In genomic region chr11:43718373-43718772, GRCh38 we compare ENCODE assay signal across 28 cellular contexts.
"Had no signal": no experiment of that assay in that cellular context is flagged by ENCODE, and none has a peak within 500 bp of the region (broad histone marks: within the 10 kb centered on the region; RNA-seq: fewer than 3 reads in every experiment).

No MANE protein-coding gene starts in this region.

- H3K36me3 Mint-ChIP-seq: natural killer cell; stimulated activated effector memory CD8-positive, alpha-beta T cell treated with anti-CD3 and anti-CD28 coated beads, Interleukin-12 subunit alpha, Interleukin-12 subunit beta, amount 100 ng/mL, for 72 hours had no signal

- H3K4me2 ChIP-seq: neural progenitor cell had no signal

- H3K4me1 ChIP-seq: neural progenitor cell, parathyroid adenoma, thyroid gland, tibial nerve, upper lobe of right lung, uterus had no signal

- DNase-seq: natural killer cell; occipital lobe; ovary; posterior cingulate gyrus; psoas muscle; right cardiac atrium; right lobe of liver; sigmoid colon; small intestine; stimulated activated CD4-positive, alpha-beta T cell treated with anti-CD3 and anti-CD28 coated beads, Interleukin-15, amount 100 ng/mL, for 24 hours; stimulated activated CD4-positive, alpha-beta T cell treated with anti-CD3 and anti-CD28 coated beads, Interleukin-2, amount 100 ng/mL, for 24 hours; stimulated activated CD4-positive, alpha-beta T cell treated with anti-CD3 and anti-CD28 coated beads, Interleukin-2, amount 100 ng/mL, for 48 hours; stimulated activated CD4-positive, alpha-beta T cell treated with anti-CD3 and anti-CD28 coated beads, Interleukin-4, amount 100 ng/mL, for 24 hours; stimulated activated naive B cell treated with anti-CD40 and anti-IgM and Interleukin-4, amounts not matched to agents 10 μg/mL and 1 μg/mL and 100 μg/mL, for 72 hours; stimulated activated naive CD4-positive, alpha-beta T cell treated with Interleukin-2 at 50 U/mL for 16 hours; stomach; thyroid gland; upper lobe of right lung; uterus had no signal

- H3K27me3 Mint-ChIP-seq: progenitor cell of endocrine pancreas; stimulated activated naive B cell treated with anti-CD40 and anti-IgM and Interleukin-4, amounts not matched to agents 10 μg/mL and 1 μg/mL and 100 μg/mL, for 72 hours; stimulated activated naive CD8-positive, alpha-beta T cell treated with anti-CD3 and anti-CD28 coated beads, Interleukin-15, Interleukin-2, amounts not matched to agents 100 ng/mL and 50 ng/mL, for 24 hours; type B pancreatic cell had no signal

- H3K4me1 Mint-ChIP-seq: nephron; neural progenitor cell; stimulated activated effector memory CD8-positive, alpha-beta T cell treated with anti-CD3 and anti-CD28 coated beads, Interleukin-12 subunit alpha, Interleukin-12 subunit beta, amount 100 ng/mL, for 72 hours had no signal

- FAIRE-seq: small intestine had no signal

- H3K27me3 ChIP-seq: neural progenitor cell, ovary, right lobe of liver, sigmoid colon, stomach, thyroid gland, tibial nerve, upper lobe of right lung, uterus had no signal

- H2AFZ ChIP-seq: neural progenitor cell, parathyroid adenoma had no signal

- H3K9ac ChIP-seq: neural progenitor cell, parathyroid adenoma had no signal

- H3K27ac Mint-ChIP-seq: natural killer cell; nephron; neural progenitor cell; progenitor cell of endocrine pancreas; stimulated activated effector memory CD8-positive, alpha-beta T cell treated with anti-CD3 and anti-CD28 coated beads, Interleukin-12 subunit alpha, Interleukin-12 subunit beta, amount 100 ng/mL, for 72 hours; stimulated activated naive CD8-positive, alpha-beta T cell treated with anti-CD3 and anti-CD28 coated beads, Interleukin-15, Interleukin-2, amounts not matched to agents 100 ng/mL and 50 ng/mL, for 24 hours; type B pancreatic cell had no signal

- H3K36me3 ChIP-seq: neural progenitor cell, ovary, right lobe of liver, sigmoid colon, thoracic aorta, thyroid gland, upper lobe of right lung, uterus had no signal

- ATAC-seq: natural killer cell; psoas muscle; right cardiac atrium; right lobe of liver; stimulated activated effector memory CD8-positive, alpha-beta T cell treated with anti-CD3 and anti-CD28 coated beads, Interleukin-12 subunit alpha, Interleukin-12 subunit beta, amount 100 ng/mL, for 72 hours; stimulated activated naive B cell treated with anti-CD40 and anti-IgM and Interleukin-4, amounts not matched to agents 10 μg/mL and 1 μg/mL and 100 μg/mL, for 72 hours; upper lobe of right lung had no signal

- H3K9me3 Mint-ChIP-seq: natural killer cell; stimulated activated effector memory CD8-positive, alpha-beta T cell treated with anti-CD3 and anti-CD28 coated beads, Interleukin-12 subunit alpha, Interleukin-12 subunit beta, amount 100 ng/mL, for 72 hours had no signal

- H3K4me3 ChIP-seq: neural progenitor cell, ovary, psoas muscle, right lobe of liver, sigmoid colon, stomach, thoracic aorta, thyroid gland, tibial nerve, upper lobe of right lung, uterus had no signal

- H3K27ac ChIP-seq: neural progenitor cell, ovary, parathyroid adenoma, psoas muscle, right lobe of liver, sigmoid colon, stomach, thoracic aorta, thyroid gland, tibial nerve, upper lobe of right lung, uterus had no signal

- H3K9me3 ChIP-seq: ovary, psoas muscle, thoracic aorta, thyroid gland, upper lobe of right lung, uterus had no signal

- H3K4me3 Mint-ChIP-seq: natural killer cell; nephron; neural progenitor cell; stimulated activated effector memory CD8-positive, alpha-beta T cell treated with anti-CD3 and anti-CD28 coated beads, Interleukin-12 subunit alpha, Interleukin-12 subunit beta, amount 100 ng/mL, for 72 hours; stimulated activated naive B cell treated with anti-CD40 and anti-IgM and Interleukin-4, amounts not matched to agents 10 μg/mL and 1 μg/mL and 100 μg/mL, for 72 hours; stimulated activated naive CD8-positive, alpha-beta T cell treated with anti-CD3 and anti-CD28 coated beads, Interleukin-15, Interleukin-2, amounts not matched to agents 100 ng/mL and 50 ng/mL, for 24 hours; type B pancreatic cell had no signal
